8 cellular contexts compared by ENCODE assay signal in the genomic region with DNA sequence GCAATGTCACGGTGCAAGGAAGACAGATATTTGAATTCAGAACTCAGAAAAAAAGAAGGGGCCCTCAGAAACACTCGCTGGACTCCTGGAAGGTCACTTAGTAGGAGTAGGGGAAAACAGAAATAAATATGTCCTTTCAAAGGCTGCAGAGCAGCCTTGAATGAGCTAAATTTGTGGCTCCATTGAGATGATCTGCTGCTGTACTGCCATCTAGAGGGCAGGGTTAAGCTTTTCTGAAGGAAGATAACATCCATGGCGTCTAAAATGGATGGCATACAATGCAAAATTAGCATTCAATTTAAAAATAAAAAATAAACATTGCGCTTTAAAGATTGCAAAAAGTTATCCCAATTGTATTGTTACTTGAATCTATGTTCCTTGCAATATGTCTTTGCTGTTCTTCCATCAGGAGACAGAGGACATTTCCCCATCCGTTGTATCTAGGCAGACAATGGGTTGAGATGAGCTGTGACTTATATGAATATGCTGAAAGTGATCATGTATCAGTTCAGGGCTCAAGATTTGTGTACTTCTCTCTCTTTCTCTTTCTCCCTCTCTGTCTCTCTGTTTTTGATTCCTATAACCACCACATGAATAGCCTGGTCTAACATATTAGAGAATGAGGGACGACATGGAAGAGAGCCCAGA.
A peak's percentile ranks its signal among the peaks of the same experiment; 100 is the strongest.
DNase-seq lines count a peak whose midpoint lies in the region; ATAC-seq and TF ChIP-seq lines count a peak whose summit lies in the region.

No MANE protein-coding gene starts in this region.

- 67 to 71% methylated on average over 3 to 6 of the region's 6 CpGs for WGBS in endodermal cell (ENCODE audit: insufficient coverage in 1 of 2, insufficient read length in 1 of 2), 2 experiments

- peak; percentile 64 for TF ChIP-seq CTCF in GM10248 (IDR thresholded peaks at IDR 0.05; ENCODE audit: control extremely low read depth, extremely low read depth, low read depth, missing control alignments)
- peak; percentile 77 for TF ChIP-seq CTCF in endodermal cell (conservative IDR thresholded peaks at IDR 0.05)

- H3K36me3 Mint-ChIP-seq in endodermal cell (ENCODE audit: low read depth), result peaks cover 14% of the 10 kb centered on the region

- DNase-seq in GM10248 (ENCODE audit: extremely low spot score), result peak; percentile 35
- peak; percentile 15 for DNase-seq in H7
- peak; percentile 16 to 41 for DNase-seq in Kasumi-1 (lab: John Stamatoyannopoulos, UW)
- DNase-seq in endodermal cell, result peak; percentile 58
- no peak for DNase-seq in HuH-7 (ENCODE audit: low spot score)
- no peak for DNase-seq in activated CD4-positive, CD25-positive, alpha-beta regulatory T cell treated with anti-CD3 and anti-CD28 coated beads, Interleukin-2, amount 50 U/mL, for 72 hours
- no peak for DNase-seq in stimulated activated naive CD8-positive, alpha-beta T cell treated with anti-CD3 and anti-CD28 coated beads, Interleukin-15, amount 100 ng/mL, for 72 hours
- no peak for DNase-seq in cerebellar nuclear complex (lab: John Stamatoyannopoulos, UW)

- H3K27ac ChIP-seq in endodermal cell (ENCODE audit: low read depth, low read length), result no peak overlapping the region

- peaks cover 52% of the 10 kb centered on the region for H3K9me3 ChIP-seq in endodermal cell (ENCODE audit: control insufficient read depth, low read length)

- no peak overlapping the region for H3K4me3 Mint-ChIP-seq in endodermal cell
- H3K4me3 Mint-ChIP-seq in stimulated activated naive CD8-positive, alpha-beta T cell treated with anti-CD3 and anti-CD28 coated beads, Interleukin-15, amount 100 ng/mL, for 72 hours, result no peak overlapping the region

- peaks cover 4% of the 10 kb centered on the region for H3K4me1 ChIP-seq in endodermal cell (ENCODE audit: control insufficient read depth, insufficient read depth, low read length)

- CTCF ChIA-PET in GM10248 (lab: Yijun Ruan, JAX), result interaction anchor here (0.6 to 4.7 kb wide), 43 partner anchors 8 to 1332 kb away, joined by 3 to 43 read pairs (median 4); no protein-coding TSS in a partner anchor

- H3K27me3 Mint-ChIP-seq in endodermal cell (ENCODE audit: insufficient read depth), result no peaks in the 10 kb centered on the region
- H3K27me3 Mint-ChIP-seq in stimulated activated naive CD8-positive, alpha-beta T cell treated with anti-CD3 and anti-CD28 coated beads, Interleukin-15, amount 100 ng/mL, for 72 hours, result no peaks in the 10 kb centered on the region

- H3K27me3 ChIP-seq in H7 (ENCODE audit: control insufficient read depth, insufficient read depth, low read length) (no peaks in the 10 kb centered on the region), endodermal cell (ENCODE audit: control insufficient read depth, insufficient read depth, low read length, poor library complexity, severe bottlenecking) (no peaks in the 10 kb centered on the region)

- peak overlapping the region; percentile 74 for H3K27ac Mint-ChIP-seq in endodermal cell
- H3K27ac Mint-ChIP-seq in stimulated activated naive CD8-positive, alpha-beta T cell treated with anti-CD3 and anti-CD28 coated beads, Interleukin-15, amount 100 ng/mL, for 72 hours, result no peak overlapping the region

- no peaks in the 10 kb centered on the region for H3K36me3 ChIP-seq in H7 (replicated peaks; ENCODE audit: control insufficient read depth, insufficient read depth, low read length)
- H3K36me3 ChIP-seq in endodermal cell (ENCODE audit: control insufficient read depth, insufficient read depth, low read length), result no peaks in the 10 kb centered on the region

- H3K4me1 Mint-ChIP-seq in endodermal cell, result peaks cover 5% of the 10 kb centered on the region
- H3K4me1 Mint-ChIP-seq in stimulated activated naive CD8-positive, alpha-beta T cell treated with anti-CD3 and anti-CD28 coated beads, Interleukin-15, amount 100 ng/mL, for 72 hours, result no peaks in the 10 kb centered on the region

- H3K4me3 ChIP-seq in H7 (ENCODE audit: insufficient read depth, low read depth, low read length) (no peak overlapping the region), endodermal cell (ENCODE audit: low read length) (peak overlapping the region; percentile 25)

- no peak for ATAC-seq in stimulated activated naive CD8-positive, alpha-beta T cell treated with anti-CD3 and anti-CD28 coated beads, Interleukin-15, amount 100 ng/mL, for 72 hours

- POLR2A ChIA-PET in GM10248 (lab: Yijun Ruan, JAX), result no interaction called here

- H3K9me3 Mint-ChIP-seq in endodermal cell, result peaks cover 43% of the 10 kb centered on the region
- peaks cover 0 to 3% of the 10 kb centered on the region in 2 donors for H3K9me3 Mint-ChIP-seq in stimulated activated naive CD8-positive, alpha-beta T cell treated with anti-CD3 and anti-CD28 coated beads, Interleukin-15, amount 100 ng/mL, for 72 hours

- no peak overlapping the region for H3K9ac ChIP-seq in endodermal cell (ENCODE audit: extremely low read depth, low read length, poor library complexity, severe bottlenecking)

Comparison
In these comparisons a context has a peak if more than half of its experiments do, and no peak if none do; other contexts are left out.
1. DNase-seq: peak in GM10248 (single experiment), H7 (single experiment), Kasumi-1 (2 of 2) and endodermal cell (single experiment); none in HuH-7 (single experiment), activated CD4-positive, CD25-positive, alpha-beta regulatory T cell treated with anti-CD3 and anti-CD28 coated beads, Interleukin-2, amount 50 U/mL, for 72 hours (single experiment), stimulated activated naive CD8-positive, alpha-beta T cell treated with anti-CD3 and anti-CD28 coated beads, Interleukin-15, amount 100 ng/mL, for 72 hours (0 of 2) and cerebellar nuclear complex (0 of 2).